10 cellular contexts compared by ENCODE assay signal in genomic region chr5:76180817-76181805, GRCh38.
DNase-seq lines count a peak whose midpoint lies in the region; ATAC-seq and TF ChIP-seq lines count a peak whose summit lies in the region.
"Had no signal": no experiment of that assay in that cellular context is flagged by ENCODE, and none has a peak within 500 bp of the region (broad histone marks: within the 10 kb centered on the region; RNA-seq: fewer than 3 reads in every experiment).

No MANE protein-coding gene starts in this region.

- intact Hi-C loops in left ventricle myocardium superior (cut with micrococcal nuclease) (no loop called here), right cardiac atrium (cut with DNase I) (no loop called here)

- H3K4me1 Mint-ChIP-seq in activated T-helper 17 cell treated with anti-CD3 and anti-CD28 coated beads, Interleukin-2, amount 50 U/mL, for 72 hours: peaks cover 10% of the 10 kb centered on the region
- H3K4me1 Mint-ChIP-seq in WTC11: peaks cover 4% of the 10 kb centered on the region
- H3K4me1 Mint-ChIP-seq: nephron had no signal

- no peak overlapping the region for H3K4me3 Mint-ChIP-seq in activated T-helper 17 cell treated with anti-CD3 and anti-CD28 coated beads, Interleukin-2, amount 50 U/mL, for 72 hours
- no peak overlapping the region for H3K4me3 Mint-ChIP-seq in WTC11
- H3K4me3 Mint-ChIP-seq: nephron had no signal

- no peak for DNase-seq in left ventricle myocardium superior
- DNase-seq in right cardiac atrium: no peak
- peak; percentile 7 for DNase-seq in stimulated activated naive CD8-positive, alpha-beta T cell treated with anti-CD3 and anti-CD28 coated beads, Interleukin-15, Interleukin-2, amounts not matched to agents 100 U/mL and 50 U/mL, for 24 hours
- DNase-seq in WTC11 (ENCODE audit: low spot score): no peak
- DNase-seq in NCI-H1092 treated with DMSO at 0.1 percent for 48 hours (lab: John Stamatoyannopoulos, UW): no peak
- DNase-seq in cerebellum (ENCODE audit: low spot score): no peak
- DNase-seq: NCI-H510A treated with DMSO at 0.1 percent for 48 hours had no signal

- CTCF ChIA-PET in WTC11 (lab: Charles Lee): interaction anchor here (0.5 kb wide), 1 partner anchor 642 kb away, joined by 3 read pairs; no protein-coding TSS in a partner anchor

- no peak for TF ChIP-seq CTCF in WTC11 (IDR thresholded peaks at IDR 0.05)

- H3K27ac ChIP-seq in right cardiac atrium (ENCODE audit: low read length): no peak overlapping the region

- no peaks in the 10 kb centered on the region for H3K9me3 ChIP-seq in right cardiac atrium (ENCODE audit: control insufficient read depth, low read length)

- POLR2A ChIA-PET in WTC11 (lab: Charles Lee): no interaction called here

- no peaks in the 10 kb centered on the region for H3K36me3 Mint-ChIP-seq in activated T-helper 17 cell treated with anti-CD3 and anti-CD28 coated beads, Interleukin-2, amount 50 U/mL, for 72 hours (ENCODE audit: low read depth)
- H3K36me3 Mint-ChIP-seq in WTC11: peaks cover 15% of the 10 kb centered on the region

- no peaks in the 10 kb centered on the region for H3K27me3 Mint-ChIP-seq in activated T-helper 17 cell treated with anti-CD3 and anti-CD28 coated beads, Interleukin-2, amount 50 U/mL, for 72 hours
- peaks cover 4% of the 10 kb centered on the region; the same call in 1 of the 2 replicates for H3K27me3 Mint-ChIP-seq in WTC11 (ENCODE audit: low read depth)

- H3K27me3 ChIP-seq in right cardiac atrium (ENCODE audit: control insufficient read depth, insufficient read depth): no peaks in the 10 kb centered on the region

- H3K27ac Mint-ChIP-seq in activated T-helper 17 cell treated with anti-CD3 and anti-CD28 coated beads, Interleukin-2, amount 50 U/mL, for 72 hours: no peak overlapping the region
- H3K27ac Mint-ChIP-seq in WTC11: no peak overlapping the region
- H3K27ac Mint-ChIP-seq: nephron had no signal

- H3K9me3 Mint-ChIP-seq in activated T-helper 17 cell treated with anti-CD3 and anti-CD28 coated beads, Interleukin-2, amount 50 U/mL, for 72 hours: no peaks in the 10 kb centered on the region
- H3K9me3 Mint-ChIP-seq in WTC11: peaks cover 27% of the 10 kb centered on the region

- H3K4me3 ChIP-seq in right cardiac atrium (ENCODE audit: low read length): no peak overlapping the region

- ATAC-seq in left ventricle myocardium superior (peak; percentile 15), right cardiac atrium (no peak), HG03196 (IDR thresholded peaks at IDR 0.05; ENCODE audit: unreplicated experiment) (peak; percentile 64), WTC11 (no peak)
- peak; percentile 85 for ATAC-seq in activated T-helper 17 cell treated with anti-CD3 and anti-CD28 coated beads, Interleukin-2, amount 50 U/mL, for 72 hours (replicated peaks)
- peak; percentile 67 for ATAC-seq in stimulated activated naive CD8-positive, alpha-beta T cell treated with anti-CD3 and anti-CD28 coated beads, Interleukin-15, Interleukin-2, amounts not matched to agents 100 U/mL and 50 U/mL, for 24 hours

- 75% methylated on average over 8 of the region's 8 CpGs for WGBS in right cardiac atrium

- no peaks in the 10 kb centered on the region for H3K4me1 ChIP-seq in right cardiac atrium (ENCODE audit: control insufficient read depth, insufficient read depth, low read length)

TF ChIP-seq in WTC11, 78 proteins besides CTCF, POLR2A, EP300 and RAD21:
- TF ChIP-seq MXD4 (CRISPR knock-in tag; IDR thresholded peaks at IDR 0.05; ENCODE audit: borderline replicate concordance) (no peak), ZBTB21 (CRISPR knock-in tag; IDR thresholded peaks at IDR 0.05; ENCODE audit: borderline replicate concordance) (no peak), NR3C1 (CRISPR knock-in tag; conservative IDR thresholded peaks at IDR 0.05; ENCODE audit: low read depth) (no peak), JUN (CRISPR knock-in tag; IDR thresholded peaks at IDR 0.05) (no peak), PRRX2 (CRISPR knock-in tag; IDR thresholded peaks at IDR 0.05) (no peak), E2F5 (CRISPR knock-in tag; IDR thresholded peaks at IDR 0.05) (no peak), AFF4 (CRISPR knock-in tag; IDR thresholded peaks at IDR 0.05; ENCODE audit: borderline replicate concordance) (no peak), FOXJ3 (CRISPR knock-in tag; IDR thresholded peaks at IDR 0.05; ENCODE audit: borderline replicate concordance) (no peak), HMGA2 (CRISPR knock-in tag; IDR thresholded peaks at IDR 0.05) (no peak), ESRRA (CRISPR knock-in tag; IDR thresholded peaks at IDR 0.05; ENCODE audit: borderline replicate concordance) (no peak), MLX (CRISPR knock-in tag; IDR thresholded peaks at IDR 0.05) (no peak), IRF2 (CRISPR knock-in tag; IDR thresholded peaks at IDR 0.05; ENCODE audit: borderline replicate concordance, low read depth) (no peak)

Comparison
In these comparisons a context has a peak if more than half of its experiments do, and no peak if none do; other contexts are left out.
1. ATAC-seq: peak in left ventricle myocardium superior (single experiment), HG03196 (single experiment), activated T-helper 17 cell treated with anti-CD3 and anti-CD28 coated beads, Interleukin-2, amount 50 U/mL, for 72 hours (single experiment) and stimulated activated naive CD8-positive, alpha-beta T cell treated with anti-CD3 and anti-CD28 coated beads, Interleukin-15, Interleukin-2, amounts not matched to agents 100 U/mL and 50 U/mL, for 24 hours (single experiment); none in right cardiac atrium (0 of 2) and WTC11 (single experiment).